ENCODE assay signal across 9 cellular contexts in genomic region chr15:99511865-99512632, GRCh38. TPM values are rescaled to one million over a fixed set of nuclear protein-coding genes. Genes with fewer than 3 reads are reported as not detected.
DNase-seq lines count a peak whose midpoint lies in the region; ATAC-seq, FAIRE-seq and TF ChIP-seq lines count a peak whose summit lies in the region.
"Had no signal": no experiment of that assay in that cellular context is flagged by ENCODE, and none has a peak within 500 bp of the region (broad histone marks: within the 10 kb centered on the region; RNA-seq: fewer than 3 reads in every experiment).

No MANE protein-coding gene starts in this region.

- H3K4me3 Mint-ChIP-seq in brain: no peak overlapping the region
- H3K4me3 Mint-ChIP-seq in stimulated activated naive CD8-positive, alpha-beta T cell treated with anti-CD3 and anti-CD28 coated beads, Interleukin-15, Interleukin-2, amounts not matched to agents 100 ng/mL and 50 ng/mL, for 24 hours: peak overlapping the region; percentile 32

- peaks cover 0 to 2% (median 0%) of the 10 kb centered on the region in 5 experiments for H3K9me3 Mint-ChIP-seq in brain
- H3K9me3 Mint-ChIP-seq in stimulated activated naive CD8-positive, alpha-beta T cell treated with anti-CD3 and anti-CD28 coated beads, Interleukin-15, Interleukin-2, amounts not matched to agents 100 ng/mL and 50 ng/mL, for 24 hours: no peaks in the 10 kb centered on the region

- no peak overlapping the region for H3K27ac ChIP-seq in pancreas
- H3K27ac ChIP-seq: A549 had no signal

- WGBS in pancreas, 2 donors: 70 to 71% methylated on average over 14 of the region's 14 CpGs

- H3K27ac Mint-ChIP-seq in brain: peak overlapping the region in 3 of 5 experiments; percentile 30 to 85 (median 50)
- H3K27ac Mint-ChIP-seq in stimulated activated naive CD8-positive, alpha-beta T cell treated with anti-CD3 and anti-CD28 coated beads, Interleukin-15, Interleukin-2, amounts not matched to agents 100 ng/mL and 50 ng/mL, for 24 hours: peak overlapping the region; percentile 70

- TF ChIP-seq CTCF in brain (conservative IDR thresholded peaks at IDR 0.05) (no peak), pancreas (IDR thresholded peaks at IDR 0.05) (no peak)

- DNase-seq in NOMO-1 (lab: John Stamatoyannopoulos, UW; ENCODE audit: unreplicated experiment in 2 of 2): peak; percentile 21 to 30
- no peak for DNase-seq in NOMO-1 treated with dmso at 0.1 percent for 144 hours (lab: John Stamatoyannopoulos, UW; ENCODE audit: unreplicated experiment)
- no peak for DNase-seq in activated gamma-delta T cell treated with Interleukin-2 at 50 U/mL for 16 hours
- no peak for DNase-seq in pancreas
- DNase-seq in NCI-H82 (lab: John Stamatoyannopoulos, UW): no peak

- ATAC-seq in HG03064 (IDR thresholded peaks at IDR 0.05; ENCODE audit: low read depth, unreplicated experiment) (peak; percentile 63), pancreas (no peak)
- ATAC-seq: A549 had no signal

- FAIRE-seq in pancreas (lab: Jason Lieb, UNC): no peak
- FAIRE-seq: A549 had no signal

- no peaks in the 10 kb centered on the region for H3K36me3 Mint-ChIP-seq in brain
- H3K36me3 Mint-ChIP-seq in stimulated activated naive CD8-positive, alpha-beta T cell treated with anti-CD3 and anti-CD28 coated beads, Interleukin-15, Interleukin-2, amounts not matched to agents 100 ng/mL and 50 ng/mL, for 24 hours (ENCODE audit: low read depth): no peaks in the 10 kb centered on the region

- peaks cover 29% of the 10 kb centered on the region for H3K4me1 Mint-ChIP-seq in brain
- H3K4me1 Mint-ChIP-seq in stimulated activated naive CD8-positive, alpha-beta T cell treated with anti-CD3 and anti-CD28 coated beads, Interleukin-15, Interleukin-2, amounts not matched to agents 100 ng/mL and 50 ng/mL, for 24 hours (ENCODE audit: low read depth): peaks cover 78% of the 10 kb centered on the region

- H3K36me3 ChIP-seq in pancreas: no peaks in the 10 kb centered on the region

- intact Hi-C loops in pancreas (cut with DNase I): no loop called here

- H3K27me3 Mint-ChIP-seq in brain: peaks cover 4% of the 10 kb centered on the region
- H3K27me3 Mint-ChIP-seq in stimulated activated naive CD8-positive, alpha-beta T cell treated with anti-CD3 and anti-CD28 coated beads, Interleukin-15, Interleukin-2, amounts not matched to agents 100 ng/mL and 50 ng/mL, for 24 hours: no peaks in the 10 kb centered on the region

- no peaks in the 10 kb centered on the region for H3K9me3 ChIP-seq in pancreas
- H3K9me3 ChIP-seq: A549 had no signal

- H3K4me3 ChIP-seq in pancreas: no peak overlapping the region
- H3K4me3 ChIP-seq: A549 had no signal

- H3K27me3 ChIP-seq in pancreas: no peaks in the 10 kb centered on the region

- peaks cover 0 to 6% (median 0%) of the 10 kb centered on the region in 3 donors for H3K4me1 ChIP-seq in pancreas
- H3K4me1 ChIP-seq: A549 had no signal

RNA-seq across cellular contexts. Expression of gene MEF2A, which starts 53.7 kb away (rescaled TPM):
- 16.5 TPM for polyA plus RNA-seq in brain (ENCODE audit: insufficient read depth, low read depth, low replicate concordance)
- total RNA-seq in pancreas: 10 to 100 TPM; 10.3 to 24.4 (median 15.9) TPM
- polyA plus RNA-seq in pancreas: 10 to 100 TPM in 1 of 2 donors, 1 to 10 TPM in 1; 9.2 to 17.0 TPM

Comparison
In these comparisons a context has a peak if more than half of its experiments do, and no peak if none do; other contexts are left out.
1. DNase-seq: peak in NOMO-1 (2 of 2); none in NOMO-1 treated with dmso at 0.1 percent for 144 hours (single experiment), activated gamma-delta T cell treated with Interleukin-2 at 50 U/mL for 16 hours (single experiment), pancreas (0 of 6) and NCI-H82 (single experiment).